1 cellular context compared by ENCODE assay signal in the genomic region with DNA sequence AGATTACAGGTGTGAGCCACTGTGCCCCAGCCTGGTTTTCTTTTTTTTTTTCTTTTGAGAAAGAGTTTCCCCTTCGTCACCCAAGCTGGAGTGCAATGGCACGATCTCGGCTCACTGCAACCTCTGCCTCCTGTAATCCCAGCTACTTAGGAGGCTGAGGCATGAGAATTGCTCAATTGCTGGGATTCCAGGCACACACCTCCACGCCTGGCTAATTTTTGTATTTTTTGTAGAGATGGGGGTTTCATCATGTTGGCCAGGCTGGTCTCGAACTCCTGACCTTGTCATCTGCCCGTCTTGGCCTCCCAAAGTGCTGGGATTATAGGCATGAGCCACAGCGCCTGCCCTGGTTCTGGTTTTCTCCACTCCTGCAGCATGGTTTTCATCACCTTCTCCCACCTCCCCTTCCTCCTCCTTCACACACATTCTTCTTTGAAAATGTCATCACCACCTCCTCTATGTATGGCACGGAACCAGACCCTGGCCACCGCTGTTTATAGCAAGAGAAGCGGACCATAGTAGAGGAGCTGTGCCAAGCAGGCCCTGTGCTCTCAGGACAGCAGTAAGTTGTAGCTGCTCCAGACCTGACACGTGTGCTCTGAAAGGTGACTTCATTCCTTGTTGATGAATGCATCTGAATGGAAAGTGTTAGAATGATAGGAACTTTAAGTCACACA.
TF ChIP-seq lines count a peak whose summit lies in the region.

No MANE protein-coding gene starts in this region.

TF ChIP-seq in HepG2, 621 proteins besides CTCF, POLR2A, EP300 and RAD21 (continues in another document):
- TF ChIP-seq ZNF264 (CRISPR knock-in tag; IDR thresholded peaks at IDR 0.05) (no peak), ZNF17 (CRISPR knock-in tag; IDR thresholded peaks at IDR 0.05) (no peak), ZNF749 (CRISPR knock-in tag; IDR thresholded peaks at IDR 0.05; ENCODE audit: borderline replicate concordance) (no peak), ZNF619 (CRISPR knock-in tag; IDR thresholded peaks at IDR 0.05) (peak; percentile 58), ZNF263 (CRISPR knock-in tag; IDR thresholded peaks at IDR 0.05) (peak; percentile 68), ZNF644 (CRISPR knock-in tag; IDR thresholded peaks at IDR 0.05; ENCODE audit: low read depth) (0 out of 2 replicates have a peak, but pooled peaks have one; percentile 12), HOXA9 (CRISPR knock-in tag; IDR thresholded peaks at IDR 0.05; ENCODE audit: borderline replicate concordance) (no peak), SP4 (CRISPR knock-in tag; IDR thresholded peaks at IDR 0.05) (peak; percentile 50), HDAC1 (CRISPR knock-in tag; IDR thresholded peaks at IDR 0.05) (no peak; the same call in 1 of the 2 replicates), CEBPG (CRISPR knock-in tag; IDR thresholded peaks at IDR 0.05) (peak; percentile 44; the same call in 1 of the 2 replicates), TOE1 (CRISPR knock-in tag; IDR thresholded peaks at IDR 0.05) (no peak), ZFY (CRISPR knock-in tag; IDR thresholded peaks at IDR 0.05) (0 out of 2 replicates have a peak, but pooled peaks have one; percentile 35), MYC (CRISPR knock-in tag; IDR thresholded peaks at IDR 0.05; ENCODE audit: borderline replicate concordance) (peak; percentile 34), ZFP36L1 (CRISPR knock-in tag; IDR thresholded peaks at IDR 0.05) (0 out of 2 replicates have a peak, but pooled peaks have one; percentile 35), ZFYVE20 (CRISPR knock-in tag; IDR thresholded peaks at IDR 0.05; ENCODE audit: borderline replicate concordance, low read depth) (no peak), KDM1A (CRISPR knock-in tag; IDR thresholded peaks at IDR 0.05) (0 out of 2 replicates have a peak, but pooled peaks have one; percentile 9), ADNP (CRISPR knock-in tag; IDR thresholded peaks at IDR 0.05) (0 out of 2 replicates have a peak, but pooled peaks have one; percentile 44), RCOR2 (CRISPR knock-in tag; IDR thresholded peaks at IDR 0.05) (peak; percentile 52), TBX3 (IDR thresholded peaks at IDR 0.05; ENCODE audit: borderline replicate concordance) (no peak), ZNF3 (CRISPR knock-in tag; IDR thresholded peaks at IDR 0.05) (0 out of 2 replicates have a peak, but pooled peaks have one; percentile 10), HOXA3 (CRISPR knock-in tag; IDR thresholded peaks at IDR 0.05) (0 out of 2 replicates have a peak, but pooled peaks have one; percentile 15), ZNF331 (CRISPR knock-in tag; IDR thresholded peaks at IDR 0.05) (0 out of 2 replicates have a peak, but pooled peaks have one; percentile 26), ZKSCAN5 (CRISPR knock-in tag; IDR thresholded peaks at IDR 0.05) (peak; percentile 68; the same call in 1 of the 2 replicates), ZNF878 (CRISPR knock-in tag; IDR thresholded peaks at IDR 0.05) (0 out of 2 replicates have a peak, but pooled peaks have one; percentile 14), FOSL2 (CRISPR knock-in tag; IDR thresholded peaks at IDR 0.05) (peak; percentile 37; the same call in 1 of the 2 replicates), ZNF431 (CRISPR knock-in tag; IDR thresholded peaks at IDR 0.05; ENCODE audit: borderline replicate concordance, low read depth) (0 out of 2 replicates have a peak, but pooled peaks have one; percentile 31), BHLHE40 (IDR thresholded peaks at IDR 0.05; ENCODE audit: low read length) (0 out of 2 replicates have a peak, but pooled peaks have one; percentile 3)
- TF ChIP-seq, protein P1, sequence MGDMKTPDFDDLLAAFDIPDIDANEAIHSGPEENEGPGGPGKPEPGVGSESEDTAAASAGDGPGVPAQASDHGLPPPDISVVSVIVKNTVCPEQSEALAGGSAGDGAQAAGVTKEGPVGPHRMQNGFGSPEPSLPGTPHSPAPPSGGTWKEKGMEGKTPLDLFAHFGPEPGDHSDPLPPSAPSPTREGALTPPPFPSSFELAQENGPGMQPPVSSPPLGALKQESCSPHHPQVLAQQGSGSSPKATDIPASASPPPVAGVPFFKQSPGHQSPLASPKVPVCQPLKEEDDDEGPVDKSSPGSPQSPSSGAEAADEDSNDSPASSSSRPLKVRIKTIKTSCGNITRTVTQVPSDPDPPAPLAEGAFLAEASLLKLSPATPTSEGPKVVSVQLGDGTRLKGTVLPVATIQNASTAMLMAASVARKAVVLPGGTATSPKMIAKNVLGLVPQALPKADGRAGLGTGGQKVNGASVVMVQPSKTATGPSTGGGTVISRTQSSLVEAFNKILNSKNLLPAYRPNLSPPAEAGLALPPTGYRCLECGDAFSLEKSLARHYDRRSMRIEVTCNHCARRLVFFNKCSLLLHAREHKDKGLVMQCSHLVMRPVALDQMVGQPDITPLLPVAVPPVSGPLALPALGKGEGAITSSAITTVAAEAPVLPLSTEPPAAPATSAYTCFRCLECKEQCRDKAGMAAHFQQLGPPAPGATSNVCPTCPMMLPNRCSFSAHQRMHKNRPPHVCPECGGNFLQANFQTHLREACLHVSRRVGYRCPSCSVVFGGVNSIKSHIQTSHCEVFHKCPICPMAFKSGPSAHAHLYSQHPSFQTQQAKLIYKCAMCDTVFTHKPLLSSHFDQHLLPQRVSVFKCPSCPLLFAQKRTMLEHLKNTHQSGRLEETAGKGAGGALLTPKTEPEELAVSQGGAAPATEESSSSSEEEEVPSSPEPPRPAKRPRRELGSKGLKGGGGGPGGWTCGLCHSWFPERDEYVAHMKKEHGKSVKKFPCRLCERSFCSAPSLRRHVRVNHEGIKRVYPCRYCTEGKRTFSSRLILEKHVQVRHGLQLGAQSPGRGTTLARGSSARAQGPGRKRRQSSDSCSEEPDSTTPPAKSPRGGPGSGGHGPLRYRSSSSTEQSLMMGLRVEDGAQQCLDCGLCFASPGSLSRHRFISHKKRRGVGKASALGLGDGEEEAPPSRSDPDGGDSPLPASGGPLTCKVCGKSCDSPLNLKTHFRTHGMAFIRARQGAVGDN (CRISPR knock-in tag; IDR thresholded peaks at IDR 0.05) = peak; percentile 55; the same call in 1 of the 2 replicates
- TF ChIP-seq, protein P2, sequence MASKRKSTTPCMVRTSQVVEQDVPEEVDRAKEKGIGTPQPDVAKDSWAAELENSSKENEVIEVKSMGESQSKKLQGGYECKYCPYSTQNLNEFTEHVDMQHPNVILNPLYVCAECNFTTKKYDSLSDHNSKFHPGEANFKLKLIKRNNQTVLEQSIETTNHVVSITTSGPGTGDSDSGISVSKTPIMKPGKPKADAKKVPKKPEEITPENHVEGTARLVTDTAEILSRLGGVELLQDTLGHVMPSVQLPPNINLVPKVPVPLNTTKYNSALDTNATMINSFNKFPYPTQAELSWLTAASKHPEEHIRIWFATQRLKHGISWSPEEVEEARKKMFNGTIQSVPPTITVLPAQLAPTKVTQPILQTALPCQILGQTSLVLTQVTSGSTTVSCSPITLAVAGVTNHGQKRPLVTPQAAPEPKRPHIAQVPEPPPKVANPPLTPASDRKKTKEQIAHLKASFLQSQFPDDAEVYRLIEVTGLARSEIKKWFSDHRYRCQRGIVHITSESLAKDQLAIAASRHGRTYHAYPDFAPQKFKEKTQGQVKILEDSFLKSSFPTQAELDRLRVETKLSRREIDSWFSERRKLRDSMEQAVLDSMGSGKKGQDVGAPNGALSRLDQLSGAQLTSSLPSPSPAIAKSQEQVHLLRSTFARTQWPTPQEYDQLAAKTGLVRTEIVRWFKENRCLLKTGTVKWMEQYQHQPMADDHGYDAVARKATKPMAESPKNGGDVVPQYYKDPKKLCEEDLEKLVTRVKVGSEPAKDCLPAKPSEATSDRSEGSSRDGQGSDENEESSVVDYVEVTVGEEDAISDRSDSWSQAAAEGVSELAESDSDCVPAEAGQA (IDR thresholded peaks at IDR 0.05; ENCODE audit: low read depth) = no peak
- TF ChIP-seq, protein P2 (CRISPR knock-in tag; IDR thresholded peaks at IDR 0.05; ENCODE audit: borderline replicate concordance) = no peak
- TF ChIP-seq, protein P3, sequence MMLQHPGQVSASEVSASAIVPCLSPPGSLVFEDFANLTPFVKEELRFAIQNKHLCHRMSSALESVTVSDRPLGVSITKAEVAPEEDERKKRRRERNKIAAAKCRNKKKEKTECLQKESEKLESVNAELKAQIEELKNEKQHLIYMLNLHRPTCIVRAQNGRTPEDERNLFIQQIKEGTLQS (CRISPR knock-in tag; IDR thresholded peaks at IDR 0.05) = peak; percentile 86
- TF ChIP-seq, protein P4, sequence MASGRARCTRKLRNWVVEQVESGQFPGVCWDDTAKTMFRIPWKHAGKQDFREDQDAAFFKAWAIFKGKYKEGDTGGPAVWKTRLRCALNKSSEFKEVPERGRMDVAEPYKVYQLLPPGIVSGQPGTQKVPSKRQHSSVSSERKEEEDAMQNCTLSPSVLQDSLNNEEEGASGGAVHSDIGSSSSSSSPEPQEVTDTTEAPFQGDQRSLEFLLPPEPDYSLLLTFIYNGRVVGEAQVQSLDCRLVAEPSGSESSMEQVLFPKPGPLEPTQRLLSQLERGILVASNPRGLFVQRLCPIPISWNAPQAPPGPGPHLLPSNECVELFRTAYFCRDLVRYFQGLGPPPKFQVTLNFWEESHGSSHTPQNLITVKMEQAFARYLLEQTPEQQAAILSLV (CRISPR knock-in tag; IDR thresholded peaks at IDR 0.05; ENCODE audit: borderline replicate concordance) = peak; percentile 24; the same call in 1 of the 2 replicates
- TF ChIP-seq, protein P5, sequence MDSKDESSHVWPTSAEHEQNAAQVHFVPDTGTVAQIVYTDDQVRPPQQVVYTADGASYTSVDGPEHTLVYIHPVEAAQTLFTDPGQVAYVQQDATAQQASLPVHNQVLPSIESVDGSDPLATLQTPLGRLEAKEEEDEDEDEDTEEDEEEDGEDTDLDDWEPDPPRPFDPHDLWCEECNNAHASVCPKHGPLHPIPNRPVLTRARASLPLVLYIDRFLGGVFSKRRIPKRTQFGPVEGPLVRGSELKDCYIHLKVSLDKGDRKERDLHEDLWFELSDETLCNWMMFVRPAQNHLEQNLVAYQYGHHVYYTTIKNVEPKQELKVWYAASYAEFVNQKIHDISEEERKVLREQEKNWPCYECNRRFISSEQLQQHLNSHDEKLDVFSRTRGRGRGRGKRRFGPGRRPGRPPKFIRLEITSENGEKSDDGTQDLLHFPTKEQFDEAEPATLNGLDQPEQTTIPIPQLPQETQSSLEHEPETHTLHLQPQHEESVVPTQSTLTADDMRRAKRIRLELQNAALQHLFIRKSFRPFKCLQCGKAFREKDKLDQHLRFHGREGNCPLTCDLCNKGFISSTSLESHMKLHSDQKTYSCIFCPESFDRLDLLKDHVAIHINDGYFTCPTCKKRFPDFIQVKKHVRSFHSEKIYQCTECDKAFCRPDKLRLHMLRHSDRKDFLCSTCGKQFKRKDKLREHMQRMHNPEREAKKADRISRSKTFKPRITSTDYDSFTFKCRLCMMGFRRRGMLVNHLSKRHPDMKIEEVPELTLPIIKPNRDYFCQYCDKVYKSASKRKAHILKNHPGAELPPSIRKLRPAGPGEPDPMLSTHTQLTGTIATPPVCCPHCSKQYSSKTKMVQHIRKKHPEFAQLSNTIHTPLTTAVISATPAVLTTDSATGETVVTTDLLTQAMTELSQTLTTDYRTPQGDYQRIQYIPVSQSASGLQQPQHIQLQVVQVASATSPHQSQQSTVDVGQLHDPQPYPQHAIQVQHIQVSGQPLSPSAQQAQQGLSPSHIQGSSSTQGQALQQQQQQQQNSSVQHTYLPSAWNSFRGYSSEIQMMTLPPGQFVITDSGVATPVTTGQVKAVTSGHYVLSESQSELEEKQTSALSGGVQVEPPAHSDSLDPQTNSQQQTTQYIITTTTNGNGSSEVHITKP (CRISPR knock-in tag; IDR thresholded peaks at IDR 0.05; ENCODE audit: low read depth) = 0 out of 2 replicates have a peak, but pooled peaks have one; percentile 11
- TF ChIP-seq, protein P6, sequence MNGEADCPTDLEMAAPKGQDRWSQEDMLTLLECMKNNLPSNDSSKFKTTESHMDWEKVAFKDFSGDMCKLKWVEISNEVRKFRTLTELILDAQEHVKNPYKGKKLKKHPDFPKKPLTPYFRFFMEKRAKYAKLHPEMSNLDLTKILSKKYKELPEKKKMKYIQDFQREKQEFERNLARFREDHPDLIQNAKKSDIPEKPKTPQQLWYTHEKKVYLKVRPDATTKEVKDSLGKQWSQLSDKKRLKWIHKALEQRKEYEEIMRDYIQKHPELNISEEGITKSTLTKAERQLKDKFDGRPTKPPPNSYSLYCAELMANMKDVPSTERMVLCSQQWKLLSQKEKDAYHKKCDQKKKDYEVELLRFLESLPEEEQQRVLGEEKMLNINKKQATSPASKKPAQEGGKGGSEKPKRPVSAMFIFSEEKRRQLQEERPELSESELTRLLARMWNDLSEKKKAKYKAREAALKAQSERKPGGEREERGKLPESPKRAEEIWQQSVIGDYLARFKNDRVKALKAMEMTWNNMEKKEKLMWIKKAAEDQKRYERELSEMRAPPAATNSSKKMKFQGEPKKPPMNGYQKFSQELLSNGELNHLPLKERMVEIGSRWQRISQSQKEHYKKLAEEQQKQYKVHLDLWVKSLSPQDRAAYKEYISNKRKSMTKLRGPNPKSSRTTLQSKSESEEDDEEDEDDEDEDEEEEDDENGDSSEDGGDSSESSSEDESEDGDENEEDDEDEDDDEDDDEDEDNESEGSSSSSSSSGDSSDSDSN (CRISPR knock-in tag; IDR thresholded peaks at IDR 0.05) = peak; percentile 14; the same call in 1 of the 2 replicates
- TF ChIP-seq, protein P7, sequence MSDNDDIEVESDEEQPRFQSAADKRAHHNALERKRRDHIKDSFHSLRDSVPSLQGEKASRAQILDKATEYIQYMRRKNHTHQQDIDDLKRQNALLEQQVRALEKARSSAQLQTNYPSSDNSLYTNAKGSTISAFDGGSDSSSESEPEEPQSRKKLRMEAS (IDR thresholded peaks at IDR 0.05) = peak; percentile 75
- TF ChIP-seq, protein P8, sequence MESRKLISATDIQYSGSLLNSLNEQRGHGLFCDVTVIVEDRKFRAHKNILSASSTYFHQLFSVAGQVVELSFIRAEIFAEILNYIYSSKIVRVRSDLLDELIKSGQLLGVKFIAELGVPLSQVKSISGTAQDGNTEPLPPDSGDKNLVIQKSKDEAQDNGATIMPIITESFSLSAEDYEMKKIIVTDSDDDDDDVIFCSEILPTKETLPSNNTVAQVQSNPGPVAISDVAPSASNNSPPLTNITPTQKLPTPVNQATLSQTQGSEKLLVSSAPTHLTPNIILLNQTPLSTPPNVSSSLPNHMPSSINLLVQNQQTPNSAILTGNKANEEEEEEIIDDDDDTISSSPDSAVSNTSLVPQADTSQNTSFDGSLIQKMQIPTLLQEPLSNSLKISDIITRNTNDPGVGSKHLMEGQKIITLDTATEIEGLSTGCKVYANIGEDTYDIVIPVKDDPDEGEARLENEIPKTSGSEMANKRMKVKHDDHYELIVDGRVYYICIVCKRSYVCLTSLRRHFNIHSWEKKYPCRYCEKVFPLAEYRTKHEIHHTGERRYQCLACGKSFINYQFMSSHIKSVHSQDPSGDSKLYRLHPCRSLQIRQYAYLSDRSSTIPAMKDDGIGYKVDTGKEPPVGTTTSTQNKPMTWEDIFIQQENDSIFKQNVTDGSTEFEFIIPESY (CRISPR knock-in tag; IDR thresholded peaks at IDR 0.05) = peak; percentile 15; the same call in 1 of the 2 replicates
